Comparison of ENCODE assay signal across 17 cellular contexts in the genomic region with DNA sequence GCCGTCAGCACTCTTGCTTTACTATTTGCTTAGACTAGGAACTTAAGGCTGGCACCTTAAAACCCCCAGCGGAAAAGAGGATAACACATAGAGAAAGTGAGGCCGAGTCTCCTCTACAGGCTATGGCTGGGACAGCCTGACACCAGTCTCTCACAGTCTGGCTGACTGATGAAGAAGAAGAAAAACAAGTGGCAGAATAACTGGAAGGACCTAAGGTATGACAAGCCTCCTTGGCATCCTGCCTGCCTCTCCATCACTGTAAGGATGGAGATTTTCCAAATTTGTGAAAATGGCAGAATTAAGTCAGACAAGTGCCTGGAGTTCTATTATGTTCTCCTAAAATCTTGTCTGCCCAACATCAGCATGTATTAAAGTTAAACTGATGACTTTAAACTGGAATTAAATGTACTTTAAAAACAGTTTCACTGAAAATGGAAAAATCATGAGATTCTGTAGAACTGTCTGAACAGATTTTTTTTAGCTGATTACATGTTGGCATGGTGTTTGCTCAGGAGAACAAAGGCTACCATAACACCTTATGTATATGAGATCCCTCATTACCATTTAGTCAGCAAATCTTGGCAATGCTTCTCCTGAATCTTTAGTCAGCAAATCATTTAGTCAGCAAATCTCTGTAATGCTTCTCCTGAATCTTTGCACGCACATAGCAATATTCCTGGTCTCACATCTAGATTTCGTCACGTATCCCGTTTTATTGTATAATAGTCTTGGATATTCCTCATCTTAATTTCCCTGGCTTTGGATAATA.
A peak's percentile ranks its signal among the peaks of the same experiment; 100 is the strongest.
DNase-seq lines count a peak whose midpoint lies in the region; ATAC-seq and TF ChIP-seq lines count a peak whose summit lies in the region.
"Had no signal": no experiment of that assay in that cellular context is flagged by ENCODE, and none has a peak within 500 bp of the region (broad histone marks: within the 10 kb centered on the region; RNA-seq: fewer than 3 reads in every experiment).

No MANE protein-coding gene starts in this region.

- no TSS peak for BruUV-seq in HCT116 (replicated peaks; lab: Mats Ljungman, UMichigan)

- intact Hi-C loops in HCT116 (cut with micrococcal nuclease) (no loop called here), Right ventricle myocardium inferior (cut with DNase I) (no loop called here)

- DNase-seq in HCT116 (ENCODE audit: low read depth, low spot score) (no peak), SK-N-MC (ENCODE audit: low read depth, low spot score) (no peak), renal cortical epithelial cell (ENCODE audit: low read depth) (peak; percentile 26), NCI-H2029 treated with DMSO at 0.1 percent for 48 hours (lab: John Stamatoyannopoulos, UW) (no peak), Right ventricle myocardium inferior (ENCODE audit: missing footprints) (no peak), SIG-M5 treated with dmso at 0.1 percent for 504 hours (lab: John Stamatoyannopoulos, UW; ENCODE audit: unreplicated experiment) (no peak)
- DNase-seq in activated CD4-positive, alpha-beta T cell treated with anti-CD3 and anti-CD28 coated beads, Interleukin-2, amount 50 U/mL, for 48 hours, result no peak
- DNase-seq: activated CD4-positive, alpha-beta T cell treated with anti-CD3 and anti-CD28 coated beads, Interleukin-2, amount 10 ng/mL, durations not matched to agents 24 days and 14 days; activated CD8-positive, alpha-beta memory T cell treated with anti-CD3 and anti-CD28 coated beads, Interleukin-2, amount 50 U/mL, for 48 hours; activated gamma-delta T cell; DND-41; GOT3; NCI-H187 treated with DMSO at 0.1 percent for 48 hours; NCI-H526 treated with DMSO at 0.1 percent for 48 hours; stimulated activated CD4-positive, alpha-beta T cell treated with anti-CD3 and anti-CD28 coated beads, Interleukin-4, amount 100 ng/mL, for 1 hour had no signal

- H3K27ac ChIP-seq in HCT116 (ENCODE audit: low read depth, low read length) (no peak overlapping the region), SK-N-MC (peak overlapping the region; percentile 89), esophagus (ENCODE audit: low read depth in 2 of 2, low read length in 1 of 2) (peak overlapping the region; percentile 60 to 69)

- ATAC-seq in HCT116, result no peak
- no peak for ATAC-seq in Right ventricle myocardium inferior
- ATAC-seq: Panc1 had no signal

- RAD21 ChIA-PET in HCT116 (lab: Charles Lee; ENCODE audit: low non-redundant PET in 1 of 2, low total read pairs in 2 of 2, uncharacterized antibody in 2 of 2, unreplicated experiment in 2 of 2), result no interaction called here

- H3K27me3 ChIP-seq in HCT116 (ENCODE audit: insufficient read depth, low read length) (no peaks in the 10 kb centered on the region), esophagus (ENCODE audit: control insufficient read depth in 1 of 2, insufficient read depth in 2 of 2, low read length in 2 of 2) (no peaks in the 10 kb centered on the region)

- CTCF ChIA-PET in HCT116 (lab: Charles Lee), result no interaction called here

- H3K9me3 ChIP-seq in HCT116 (ENCODE audit: control insufficient read depth in 1 of 2, insufficient read depth in 1 of 2, low read depth in 1 of 2, low read length in 2 of 2) (no peaks in the 10 kb centered on the region), SK-N-MC (ENCODE audit: low read depth, low read length) (no peaks in the 10 kb centered on the region), esophagus (ENCODE audit: control insufficient read depth in 2 of 2, insufficient read depth in 1 of 2, low read depth in 1 of 2, low read length in 1 of 2) (no peaks in the 10 kb centered on the region)

- H3K36me3 ChIP-seq in HCT116 (ENCODE audit: control insufficient read depth in 1 of 2, insufficient read depth in 2 of 2, low read length in 2 of 2), result no peaks in the 10 kb centered on the region
- no peaks in the 10 kb centered on the region for H3K36me3 ChIP-seq in SK-N-MC (ENCODE audit: insufficient read depth, low read length)
- H3K36me3 ChIP-seq in esophagus (ENCODE audit: control insufficient read depth in 2 of 2, insufficient read depth in 2 of 2, low read length in 1 of 2), result peaks cover 0 to 2% of the 10 kb centered on the region in 2 donors

- WGBS in esophagus, 2 donors, result 68 to 74% methylated on average over 7 of the region's 7 CpGs

- H3K4me3 ChIP-seq in HCT116 (replicated peaks in 1 of 2; ENCODE audit: low read depth in 1 of 2, low read length in 2 of 2), result no peak overlapping the region
- H3K4me3 ChIP-seq in SK-N-MC, result peak overlapping the region; percentile 59
- no peak overlapping the region for H3K4me3 ChIP-seq in esophagus (ENCODE audit: low read depth in 1 of 2, low read length in 2 of 2)

- TF ChIP-seq POLR2A in HCT116 (IDR thresholded peaks at IDR 0.05; ENCODE audit: borderline replicate concordance, extremely low read depth, insufficient read depth, insufficient read length), result no peak

- H4K20me1 ChIP-seq in HCT116 (ENCODE audit: insufficient read depth), result no peaks in the 10 kb centered on the region

- peak overlapping the region; percentile 33; the same call in 1 of the 2 replicates for H3K4me2 ChIP-seq in HCT116 (ENCODE audit: low read length)

- no peaks in the 10 kb centered on the region for H3K79me2 ChIP-seq in HCT116 (ENCODE audit: insufficient read depth, low read length)

- H3K4me1 ChIP-seq in HCT116 (ENCODE audit: control insufficient read depth in 1 of 2, insufficient read depth in 2 of 2, low read length in 2 of 2), result peaks cover 6 to 11% of the 10 kb centered on the region in 2 experiments; a peak in 3 of 4 replicates
- no peaks in the 10 kb centered on the region for H3K4me1 ChIP-seq in esophagus (ENCODE audit: control insufficient read depth in 2 of 2, insufficient read depth in 2 of 2, low read length in 1 of 2)

- no peaks in the 10 kb centered on the region; the same call in 1 of the 2 replicates for H3K9me2 ChIP-seq in HCT116 (ENCODE audit: insufficient read depth)

- no peak for TF ChIP-seq CTCF in HCT116 (IDR thresholded peaks at IDR 0.05 in 2 of 3, conservative IDR thresholded peaks at IDR 0.05 in 1 of 3; ENCODE audit: borderline replicate concordance in 1 of 3, insufficient read depth in 1 of 3, low read depth in 2 of 3, low read length in 2 of 3)

- no peak overlapping the region for H3K9ac ChIP-seq in HCT116 (ENCODE audit: low read length)
- no peak overlapping the region for H3K9ac ChIP-seq in SK-N-MC (ENCODE audit: insufficient read length)

- POLR2A ChIA-PET in HCT116 (lab: Charles Lee), result no interaction called here

- TF ChIP-seq RAD21 in HCT116 (IDR thresholded peaks at IDR 0.05; ENCODE audit: low read depth), result no peak

- H2AFZ ChIP-seq in HCT116 (ENCODE audit: low read depth, low read length, poor library complexity, severe bottlenecking), result no peak overlapping the region

TF ChIP-seq in HCT116, 20 proteins besides CTCF, POLR2A, EP300 and RAD21 (continues in another document):
- TF ChIP-seq JUND (IDR thresholded peaks at IDR 0.05) (no peak), EZH2phosphoT487 (IDR thresholded peaks at IDR 0.05; ENCODE audit: borderline replicate concordance) (no peak), YY1 (IDR thresholded peaks at IDR 0.05; ENCODE audit: extremely low read depth, insufficient replicate concordance, low read depth, low read length) (no peak), SRF (IDR thresholded peaks at IDR 0.05; ENCODE audit: low read depth) (no peak), CEBPB (IDR thresholded peaks at IDR 0.05; ENCODE audit: low read depth) (no peak), EZH2 (IDR thresholded peaks at IDR 0.05) (no peak), ELF1 (IDR thresholded peaks at IDR 0.05; ENCODE audit: borderline replicate concordance, low read depth) (no peak), CBX3 (IDR thresholded peaks at IDR 0.05; ENCODE audit: low read depth) (no peak), REST (IDR thresholded peaks at IDR 0.05; ENCODE audit: low read depth) (no peak), POLR2AphosphoS5 (IDR thresholded peaks at IDR 0.05; ENCODE audit: low read depth, low read length) (no peak), TCF7L2 (IDR thresholded peaks at IDR 0.05; ENCODE audit: borderline replicate concordance, extremely low read depth, insufficient read depth, insufficient read length) (no peak), SP1 (IDR thresholded peaks at IDR 0.05; ENCODE audit: low read depth) (no peak), SIN3A (IDR thresholded peaks at IDR 0.05; ENCODE audit: low read depth) (no peak)
- TF ChIP-seq, protein P1, sequence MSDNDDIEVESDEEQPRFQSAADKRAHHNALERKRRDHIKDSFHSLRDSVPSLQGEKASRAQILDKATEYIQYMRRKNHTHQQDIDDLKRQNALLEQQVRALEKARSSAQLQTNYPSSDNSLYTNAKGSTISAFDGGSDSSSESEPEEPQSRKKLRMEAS (IDR thresholded peaks at IDR 0.05), result no peak
